25 cellular contexts compared by ENCODE assay signal in the genomic region with DNA sequence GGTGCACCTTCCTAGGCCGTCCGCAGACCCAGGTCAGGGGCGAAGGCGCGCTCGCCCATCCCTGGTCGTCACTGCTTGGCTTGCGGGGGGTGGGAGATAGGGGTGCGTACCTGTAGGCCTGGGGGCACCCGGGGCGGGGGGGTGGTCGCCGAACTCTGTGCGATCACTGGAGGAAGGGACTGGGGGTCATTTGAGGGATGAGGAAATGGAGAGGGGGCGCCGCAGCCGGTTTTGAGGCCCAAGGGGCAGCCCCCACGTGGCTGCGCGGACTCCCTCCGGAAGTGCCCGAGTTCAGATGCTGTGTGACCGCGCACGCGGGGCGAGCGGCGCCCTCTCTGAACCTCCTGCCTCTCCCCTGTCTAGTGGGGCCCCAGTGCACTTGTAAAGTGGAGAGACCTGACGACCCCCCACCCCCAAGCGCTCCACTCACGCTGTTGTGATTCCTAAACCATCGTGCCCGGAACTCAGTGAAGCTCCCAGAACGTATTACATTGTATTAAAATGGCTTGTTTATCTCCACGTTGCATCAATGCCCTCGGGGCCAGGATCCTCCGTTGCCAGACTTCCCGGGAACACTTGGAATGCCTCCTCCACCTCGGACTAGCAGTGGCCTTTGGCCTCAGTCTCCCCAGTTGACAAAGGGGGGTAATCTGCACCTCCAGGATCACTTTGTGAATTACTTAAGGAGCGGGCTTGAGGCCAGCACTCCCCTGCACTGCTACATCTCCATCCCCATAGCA. TPM values are rescaled to one million over a fixed set of nuclear protein-coding genes. Genes with fewer than 3 reads are reported as not detected.
A peak's percentile ranks its signal among the peaks of the same experiment; 100 is the strongest.
DNase-seq lines count a peak whose midpoint lies in the region; ATAC-seq, FAIRE-seq and TF ChIP-seq lines count a peak whose summit lies in the region.
"Had no signal": no experiment of that assay in that cellular context is flagged by ENCODE, and none has a peak within 500 bp of the region (broad histone marks: within the 10 kb centered on the region; RNA-seq: fewer than 3 reads in every experiment).

No MANE protein-coding gene starts in this region.

- peaks cover 12% of the 10 kb centered on the region for H3K4me1 Mint-ChIP-seq in neural progenitor cell

- no peak overlapping the region for H2BK15ac ChIP-seq in H1 (ENCODE audit: low read length)

- CTCF ChIA-PET in SK-N-SH (lab: Yijun Ruan, JAX), result interaction anchor here (1.4 to 13.8 kb wide), 4 partner anchors 8 to 197 kb away, joined by 3 to 146 read pairs (median 9); partner anchors contain the start of gene MISP3
- CTCF ChIA-PET in H1 (lab: Charles Lee; ENCODE audit: partially characterized antibody), result interaction anchor here (0.6 to 1.1 kb wide), 3 partner anchors 12 to 370 kb away, joined by 3 to 4 read pairs (median 3); no protein-coding TSS in a partner anchor

- H3K79me2 ChIP-seq in SK-N-SH (ENCODE audit: insufficient read depth) (no peaks in the 10 kb centered on the region), GM23248 (ENCODE audit: insufficient read depth) (no peaks in the 10 kb centered on the region), H1 (ENCODE audit: control insufficient read depth in 1 of 2, insufficient read depth in 2 of 2, low read length in 2 of 2) (no peaks in the 10 kb centered on the region), neural progenitor cell (ENCODE audit: low read depth) (no peaks in the 10 kb centered on the region)

- peak overlapping the region; percentile 74 for H3K27ac Mint-ChIP-seq in neural progenitor cell

- no peaks in the 10 kb centered on the region for H3K79me1 ChIP-seq in H1 (ENCODE audit: low read depth, low read length)

- WGBS in SK-N-SH (ENCODE audit: low lambda C conversion rate), result 84% methylated on average over 35 of the region's 41 CpGs
- WGBS in GM23248 (ENCODE audit: low coverage in 1 of 2, low lambda C conversion rate in 2 of 2, missing lambda C conversion rate in 2 of 2), 2 experiments, result 41 to 43% methylated on average over 33 to 41 of the region's 41 CpGs
- 70% methylated on average over 25 of the region's 41 CpGs; no CpG with 5 or more reads in 1 of the 2 experiments for WGBS in H1 (ENCODE audit: extremely low coverage in 1 of 2, insufficient coverage in 1 of 2, insufficient read length in 1 of 2, insufficient replicate concordance in 2 of 2, low coverage in 1 of 2, low lambda C conversion rate in 2 of 2, missing lambda C conversion rate in 1 of 2), 2 experiments

- H3K9me3 ChIP-seq in SK-N-SH (no peaks in the 10 kb centered on the region), GM23248 (ENCODE audit: low read depth) (no peaks in the 10 kb centered on the region), H1 (ENCODE audit: insufficient read depth in 2 of 2, low read depth in 1 of 2, low read length in 1 of 2) (no peaks in the 10 kb centered on the region), neural progenitor cell (ENCODE audit: low read depth) (no peaks in the 10 kb centered on the region)
- H3K9me3 ChIP-seq: HAP-1, left lung, upper lobe of right lung had no signal

- no peak overlapping the region for H2AK5ac ChIP-seq in H1 (ENCODE audit: low read depth, low read length)

- no peak overlapping the region for H4K8ac ChIP-seq in H1 (ENCODE audit: extremely low read depth, insufficient read depth, low read length)

- H3K36me3 ChIP-seq in SK-N-SH (replicated peaks in 1 of 2; ENCODE audit: control insufficient read depth in 1 of 2, insufficient read depth in 2 of 2, low read length in 1 of 2) (no peaks in the 10 kb centered on the region), GM23248 (ENCODE audit: low read depth) (no peaks in the 10 kb centered on the region), H1 (ENCODE audit: control insufficient read depth in 2 of 4, insufficient read depth in 4 of 4, low read length in 3 of 4) (no peaks in the 10 kb centered on the region), neural progenitor cell (no peaks in the 10 kb centered on the region)
- H3K36me3 ChIP-seq: HAP-1, left lung, upper lobe of right lung had no signal

- no peak for FAIRE-seq in H1 (lab: Jason Lieb, UNC)
- FAIRE-seq: bronchial epithelial cell, colon, TTC549 had no signal

- TF ChIP-seq EP300 in SK-N-SH (IDR thresholded peaks at IDR 0.05; ENCODE audit: borderline replicate concordance in 1 of 2, low read depth in 1 of 2, low read length in 1 of 2), result no peak
- no peak for TF ChIP-seq EP300 in H1 (IDR thresholded peaks at IDR 0.05; ENCODE audit: borderline replicate concordance in 1 of 2, low read depth in 2 of 2, low read length in 2 of 2)

- H3K4me3 ChIP-seq in SK-N-SH (ENCODE audit: low read depth in 2 of 2, low read length in 1 of 2) (no peak overlapping the region), GM23248 (no peak overlapping the region), H1 (ENCODE audit: extremely low read depth in 1 of 4, insufficient read depth in 2 of 4, low read depth in 3 of 4, low read length in 4 of 4) (no peak overlapping the region), neural progenitor cell (no peak overlapping the region)
- H3K4me3 ChIP-seq: HAP-1 had no signal

- H3K27me3 Mint-ChIP-seq in neural progenitor cell (ENCODE audit: insufficient read depth, low read depth), result peaks cover 12% of the 10 kb centered on the region

- no peaks in the 10 kb centered on the region for H3K27me3 ChIP-seq in SK-N-SH (ENCODE audit: insufficient read depth)
- H3K27me3 ChIP-seq in GM23248 (replicated peaks; ENCODE audit: insufficient read depth), result no peaks in the 10 kb centered on the region
- H3K27me3 ChIP-seq in H1 (replicated peaks in 1 of 4; ENCODE audit: control insufficient read depth in 3 of 4, extremely low read depth in 1 of 4, insufficient read depth in 3 of 4, low read length in 3 of 4), result peaks cover 36 to 78% (median 59%) of the 10 kb centered on the region in 4 experiments
- H3K27me3 ChIP-seq in neural progenitor cell, result peaks cover 100% of the 10 kb centered on the region
- H3K27me3 ChIP-seq: foreskin keratinocyte, left lung, upper lobe of right lung had no signal

- H3K4me3 Mint-ChIP-seq in neural progenitor cell, result peak overlapping the region; percentile 52

- TF ChIP-seq RAD21 in SK-N-SH (IDR thresholded peaks at IDR 0.05; ENCODE audit: low read length) (no peak), H1 (IDR thresholded peaks at IDR 0.05 in 1 of 2, conservative IDR thresholded peaks at IDR 0.05 in 1 of 2; ENCODE audit: low read depth in 2 of 2, low read length in 2 of 2) (no peak)

- DNase-seq in SK-N-SH (peak; percentile 49), GM23248 (no peak), H1 (ENCODE audit: low read depth in 1 of 2, low spot score in 2 of 2) (no peak), neural progenitor cell (ENCODE audit: low spot score) (no peak), OCI-M2 (lab: John Stamatoyannopoulos, UW; ENCODE audit: unreplicated experiment) (no peak)
- DNase-seq: 8988T; activated CD4-positive, CD25-positive, alpha-beta regulatory T cell treated with anti-CD3 and anti-CD28 coated beads, Interleukin-2, amount 50 U/mL, for 72 hours; foreskin keratinocyte; IMR-90; left lung; NCI-H1092 treated with DMSO at 0.1 percent for 48 hours; NCI-H2029; NCI-H2227 treated with DMSO at 0.1 percent for 48 hours; SHP77; upper lobe of right lung had no signal

- no peak overlapping the region for H3K14ac ChIP-seq in H1 (ENCODE audit: insufficient read length)

- no peak overlapping the region for H4K5ac ChIP-seq in H1 (ENCODE audit: insufficient read length, low read depth, low read length)

- no peak for TF ChIP-seq POLR2A in H1 (IDR thresholded peaks at IDR 0.05; ENCODE audit: control extremely low read depth in 1 of 2, low read depth in 2 of 2, low read length in 2 of 2)

- H3K4ac ChIP-seq in H1 (replicated peaks; ENCODE audit: insufficient read length, low read depth, low read length), result no peak overlapping the region

- H2BK20ac ChIP-seq in H1 (ENCODE audit: low read length), result no peak overlapping the region

- TF ChIP-seq CTCF in SK-N-SH (IDR thresholded peaks at IDR 0.05), result no peak
- no peak for TF ChIP-seq CTCF in H1 (IDR thresholded peaks at IDR 0.05; ENCODE audit: control extremely low read depth in 1 of 3, insufficient read depth in 1 of 3, low read depth in 1 of 3, low read length in 3 of 3)
- no peak for TF ChIP-seq CTCF in neural progenitor cell (IDR thresholded peaks at IDR 0.05)

- no peaks in the 10 kb centered on the region for H4K20me1 ChIP-seq in SK-N-SH (ENCODE audit: insufficient read depth)
- H4K20me1 ChIP-seq in GM23248 (ENCODE audit: insufficient read depth), result no peaks in the 10 kb centered on the region
- peaks cover 0 to 10% of the 10 kb centered on the region in 2 experiments for H4K20me1 ChIP-seq in H1 (replicated peaks in 1 of 2; ENCODE audit: control insufficient read depth in 1 of 2, insufficient read depth in 2 of 2, low read length in 2 of 2)
- H4K20me1 ChIP-seq in neural progenitor cell (ENCODE audit: low read depth), result peaks cover 3% of the 10 kb centered on the region

- H2BK5ac ChIP-seq in H1 (ENCODE audit: low read depth, low read length), result no peak overlapping the region

- H3K18ac ChIP-seq in H1 (ENCODE audit: extremely low read depth, low read length), result no peak overlapping the region

- no peak overlapping the region for H2AFZ ChIP-seq in SK-N-SH (ENCODE audit: low read depth)
- H2AFZ ChIP-seq in GM23248, result peak overlapping the region; percentile 46
- H2AFZ ChIP-seq in H1 (ENCODE audit: low read length), result no peak overlapping the region
- H2AFZ ChIP-seq in neural progenitor cell (replicated peaks), result no peak overlapping the region

- in situ Hi-C loops in GM23248 (cut with MboI), result no loop called here

- H3K9me2 ChIP-seq in SK-N-SH, result no peaks in the 10 kb centered on the region
- no peaks in the 10 kb centered on the region for H3K9me2 ChIP-seq in GM23248 (ENCODE audit: insufficient read depth)

- H3K27ac ChIP-seq in SK-N-SH (ENCODE audit: low read depth in 2 of 2, low read length in 1 of 2), result no peak overlapping the region; a peak in 1 of 4 replicates
- H3K27ac ChIP-seq in GM23248, result no peak overlapping the region
- H3K27ac ChIP-seq in H1 (ENCODE audit: low read depth, low read length), result no peak overlapping the region
- no peak overlapping the region for H3K27ac ChIP-seq in neural progenitor cell
- H3K27ac ChIP-seq: foreskin keratinocyte, left lung, upper lobe of right lung had no signal

- H3K4me1 ChIP-seq in SK-N-SH (ENCODE audit: control insufficient read depth in 1 of 2, insufficient read depth in 2 of 2, low read depth in 1 of 2, low read length in 1 of 2) (peaks cover 0 to 11% of the 10 kb centered on the region in 2 experiments; a peak in 1 of 4 replicates), GM23248 (ENCODE audit: insufficient read depth) (no peaks in the 10 kb centered on the region), H1 (replicated peaks in 1 of 4; ENCODE audit: control insufficient read depth in 3 of 4, insufficient read depth in 4 of 4, low read length in 3 of 4) (no peaks in the 10 kb centered on the region; a peak in 2 of 7 replicates), neural progenitor cell (peaks cover 7% of the 10 kb centered on the region)
- H3K4me1 ChIP-seq: foreskin keratinocyte, HAP-1, upper lobe of right lung had no signal

- no peaks in the 10 kb centered on the region for H3K36me3 Mint-ChIP-seq in neural progenitor cell

- no peaks in the 10 kb centered on the region for H3K9me3 Mint-ChIP-seq in neural progenitor cell

- no peak overlapping the region for H4K91ac ChIP-seq in H1 (replicated peaks; ENCODE audit: insufficient read length, low read length)

- no peaks in the 10 kb centered on the region for H3K23me2 ChIP-seq in H1 (ENCODE audit: low read depth, low read length)

- H3K56ac ChIP-seq in H1 (replicated peaks; ENCODE audit: insufficient read length, low read depth, low read length), result no peak overlapping the region

- no peak overlapping the region for H3K4me2 ChIP-seq in SK-N-SH
- no peak overlapping the region for H3K4me2 ChIP-seq in GM23248 (ENCODE audit: unreplicated experiment)
- 0 out of 4 replicates have a peak overlapping the region, but pooled peaks of 1 of the 2 experiments have one; percentile 8 for H3K4me2 ChIP-seq in H1 (ENCODE audit: insufficient read depth in 1 of 2, low read depth in 2 of 2, low read length in 2 of 2)
- peak overlapping the region; percentile 70 for H3K4me2 ChIP-seq in neural progenitor cell

- POLR2A ChIA-PET in SK-N-SH (lab: Yijun Ruan, JAX), result no interaction called here
- POLR2A ChIA-PET in H1 (lab: Charles Lee; ENCODE audit: partially characterized antibody), result interaction anchor here (1.5 kb wide), 2 partner anchors 10 to 26 kb away, joined by 4 to 7 read pairs; no protein-coding TSS in a partner anchor

- H2BK120ac ChIP-seq in H1 (replicated peaks; ENCODE audit: low read depth, low read length), result no peak overlapping the region

- peaks cover 9% of the 10 kb centered on the region for H3F3A ChIP-seq in SK-N-SH (replicated peaks; ENCODE audit: insufficient read depth)
- H3F3A ChIP-seq in GM23248 (ENCODE audit: insufficient read depth), result no peaks in the 10 kb centered on the region
- peaks cover 20% of the 10 kb centered on the region for H3F3A ChIP-seq in neural progenitor cell (ENCODE audit: low read depth)

- ATAC-seq in SK-N-SH treated with all-trans-retinoic acid at 6 μM for 48 hours (no peak), HG02938 (IDR thresholded peaks at IDR 0.05; ENCODE audit: unreplicated experiment) (no peak), HG02840 (IDR thresholded peaks at IDR 0.05; ENCODE audit: low FRiP score, unreplicated experiment) (no peak)

- no peak overlapping the region for H2BK12ac ChIP-seq in H1 (ENCODE audit: low read depth, low read length)

- H3K9ac ChIP-seq in SK-N-SH (no peak overlapping the region), GM23248 (no peak overlapping the region), H1 (replicated peaks in 1 of 4; ENCODE audit: extremely low read depth in 1 of 4, low read depth in 3 of 4, low read length in 3 of 4) (no peak overlapping the region), neural progenitor cell (no peak overlapping the region)

- H3K23ac ChIP-seq in H1 (ENCODE audit: insufficient read length), result no peak overlapping the region

RNA-seq across cellular contexts. Expression of gene NANOS3, which starts 3.0 kb away (rescaled TPM):
- polyA plus RNA-seq in SK-N-SH (2012; rRNA removed) (0.53 and 0.57 TPM in 2 replicates), GM23248 (2016; fragmentation: Nextera tagmentation; extraction: Ambion mirVana) (2.7 TPM in 2 replicates), H1 (2011; rRNA removed) (0.14 and 0.62 TPM in 2 replicates)
- polyA plus RNA-seq in SK-N-SH (2012; cell fraction: cytosol; rRNA removed), result 0.63 and 0.71 TPM in 2 replicates
- polyA plus RNA-seq in SK-N-SH (2012; cell fraction: nucleus; rRNA removed), result 1.7 and 4.4 TPM in 2 replicates
- total RNA-seq in GM23248 (2014; rRNA removed; shearing (Covaris generic)), result not detected in 2 replicates
- not detected in 2 replicates for total RNA-seq in H1 (2021; fragmentation: NEBNext Ultra II Directional; extraction: Animal tissue kit (Norgen Biotek cat#: 25700))
- not detected for polyA plus RNA-seq in H1 (2011; cell fraction: cytosol; rRNA removed)
- not detected for polyA plus RNA-seq in H1 (2011; cell fraction: nucleus; rRNA removed)
- polyA plus RNA-seq in H1 (2012, experiment 1 of 2), result 0.69 to 0.83 TPM in 2 of 4 replicates, not detected in the others
- polyA plus RNA-seq in H1 (2012, experiment 2 of 2), result not detected
- polyA plus RNA-seq in H1 (2013, experiment 1 of 2), result 1.2 TPM
- 1.3 TPM for polyA plus RNA-seq in H1 (2013, experiment 2 of 2)
- polyA minus RNA-seq in H1 (2011; rRNA and poly(A)+ RNA removed), result not detected in 2 replicates
- not detected for polyA minus RNA-seq in H1 (2011; cell fraction: cytosol; rRNA and poly(A)+ RNA removed)
- polyA minus RNA-seq in H1 (2011; cell fraction: nucleus; rRNA and poly(A)+ RNA removed), result not detected
- total RNA-seq in neural progenitor cell (ENCODE audit: low replicate concordance), result not detected in 2 replicates
- total RNA-seq: IMR-90, mononuclear cell, pulmonary artery endothelial cell, subcutaneous adipose tissue, upper lobe of right lung had no signal

RNA-seq across cellular contexts. Expression of gene BRME1, which starts 32.0 kb away (rescaled TPM):
- polyA plus RNA-seq in SK-N-SH (2012; rRNA removed), result 1.5 and 1.8 TPM in 2 replicates
- 0.51 and 0.89 TPM in 2 replicates for polyA plus RNA-seq in SK-N-SH (2012; cell fraction: cytosol; rRNA removed)
- 5.1 and 5.3 TPM in 2 replicates for polyA plus RNA-seq in SK-N-SH (2012; cell fraction: nucleus; rRNA removed)
- total RNA-seq in GM23248 (2014; rRNA removed; shearing (Covaris generic)), result 0.11 TPM in 1 of 2 replicates, not detected in the other
- 0.63 and 2.1 TPM in 2 replicates for polyA plus RNA-seq in GM23248 (2016; fragmentation: Nextera tagmentation; extraction: Ambion mirVana)
- total RNA-seq in H1 (2021; fragmentation: NEBNext Ultra II Directional; extraction: Animal tissue kit (Norgen Biotek cat#: 25700)), result 4.6 and 4.7 TPM in 2 replicates
- polyA plus RNA-seq in H1 (2011; rRNA removed), result 4.6 and 6.0 TPM in 2 replicates
- 5.2 TPM for polyA plus RNA-seq in H1 (2011; cell fraction: cytosol; rRNA removed)
- 12.9 TPM for polyA plus RNA-seq in H1 (2011; cell fraction: nucleus; rRNA removed)
- polyA plus RNA-seq in H1 (2012, experiment 1 of 2), result 2.8 to 5.0 TPM (median 3.9 TPM) in 4 replicates
- polyA plus RNA-seq in H1 (2012, experiment 2 of 2), result 3.1 TPM
- polyA plus RNA-seq in H1 (2013, experiment 1 of 2), result 3.8 TPM
- 3.4 TPM for polyA plus RNA-seq in H1 (2013, experiment 2 of 2)
- polyA minus RNA-seq in H1 (2011; rRNA and poly(A)+ RNA removed), result 2.5 and 3.4 TPM in 2 replicates
- 3.8 TPM for polyA minus RNA-seq in H1 (2011; cell fraction: cytosol; rRNA and poly(A)+ RNA removed)
- polyA minus RNA-seq in H1 (2011; cell fraction: nucleus; rRNA and poly(A)+ RNA removed), result 7.3 TPM
- 0.49 and 4.1 TPM in 2 replicates for total RNA-seq in neural progenitor cell (ENCODE audit: low replicate concordance)

RNA-seq across cellular contexts. Expression of gene CC2D1A, which starts 32.1 kb away (rescaled TPM):
- polyA plus RNA-seq in SK-N-SH (2012; rRNA removed) (18.7 and 24.2 TPM in 2 replicates), GM23248 (2016; fragmentation: Nextera tagmentation; extraction: Ambion mirVana) (15.8 and 16.9 TPM in 2 replicates), H1 (2011; rRNA removed) (12.5 and 20.5 TPM in 2 replicates)
- polyA plus RNA-seq in SK-N-SH (2012; cell fraction: cytosol; rRNA removed), result 8.1 and 13.2 TPM in 2 replicates
- 97.6 and 109 TPM in 2 replicates for polyA plus RNA-seq in SK-N-SH (2012; cell fraction: nucleus; rRNA removed)
- total RNA-seq in GM23248 (2014; rRNA removed; shearing (Covaris generic)), result 20.6 and 22.8 TPM in 2 replicates
- total RNA-seq in H1 (2021; fragmentation: NEBNext Ultra II Directional; extraction: Animal tissue kit (Norgen Biotek cat#: 25700)), result 33.0 and 36.4 TPM in 2 replicates
- polyA plus RNA-seq in H1 (2011; cell fraction: cytosol; rRNA removed), result 17.1 TPM
- polyA plus RNA-seq in H1 (2011; cell fraction: nucleus; rRNA removed), result 71.1 TPM
- polyA plus RNA-seq in H1 (2012, experiment 1 of 2), result 20.2 to 39.2 TPM (median 31.7 TPM) in 4 replicates
- polyA plus RNA-seq in H1 (2012, experiment 2 of 2), result 21.2 TPM
- polyA plus RNA-seq in H1 (2013, experiment 1 of 2), result 17.9 TPM
- polyA plus RNA-seq in H1 (2013, experiment 2 of 2), result 16.1 TPM
- polyA minus RNA-seq in H1 (2011; rRNA and poly(A)+ RNA removed), result 15.8 and 22.9 TPM in 2 replicates
- 17.1 TPM for polyA minus RNA-seq in H1 (2011; cell fraction: cytosol; rRNA and poly(A)+ RNA removed)
- 19.3 TPM for polyA minus RNA-seq in H1 (2011; cell fraction: nucleus; rRNA and poly(A)+ RNA removed)
- 8.1 and 22.0 TPM in 2 replicates for total RNA-seq in neural progenitor cell (ENCODE audit: low replicate concordance)
